ENCODE assay signal across 11 cellular contexts in the genomic region with DNA sequence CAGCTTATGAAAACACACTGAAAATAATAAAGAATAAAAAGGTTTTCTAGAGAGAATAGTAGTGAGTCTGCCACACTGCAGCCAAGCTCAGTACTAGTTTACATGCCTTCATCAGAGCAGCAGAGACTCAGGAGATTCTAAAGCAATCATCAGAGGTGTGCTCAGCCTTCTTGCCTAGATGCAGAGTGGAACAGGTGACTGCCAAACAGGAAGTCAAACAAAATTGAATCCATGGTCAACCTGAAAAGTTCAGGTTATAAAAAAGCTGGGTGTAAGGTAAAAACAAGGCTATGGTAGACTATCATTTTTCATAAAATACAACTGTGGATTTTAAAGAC.
DNase-seq lines count a peak whose midpoint lies in the region; ATAC-seq, FAIRE-seq and TF ChIP-seq lines count a peak whose summit lies in the region.
"Had no signal": no experiment of that assay in that cellular context is flagged by ENCODE, and none has a peak within 500 bp of the region (broad histone marks: within the 10 kb centered on the region; RNA-seq: fewer than 3 reads in every experiment).

No MANE protein-coding gene starts in this region.

- peak overlapping the region; percentile 38 for H3K4me3 Mint-ChIP-seq in natural killer cell treated with Interleukin-12 subunit alpha and Interleukin-12 subunit beta and Interleukin-15 and Interleukin-18, amount 100 ng/mL, for 72 hours
- H3K4me3 Mint-ChIP-seq in natural killer cell, result no peak overlapping the region
- no peak overlapping the region for H3K4me3 Mint-ChIP-seq in WTC11

- H3K9me1 ChIP-seq in keratinocyte (ENCODE audit: control insufficient read depth, extremely low read depth, insufficient read depth, low read length), result no peaks in the 10 kb centered on the region

- H3K9me3 Mint-ChIP-seq in natural killer cell treated with Interleukin-12 subunit alpha and Interleukin-12 subunit beta and Interleukin-15 and Interleukin-18, amount 100 ng/mL, for 72 hours, result peaks cover 6% of the 10 kb centered on the region
- peaks cover 0 to 8% of the 10 kb centered on the region in 2 donors for H3K9me3 Mint-ChIP-seq in natural killer cell
- peaks cover 3% of the 10 kb centered on the region; the same call in 1 of the 2 replicates for H3K9me3 Mint-ChIP-seq in WTC11

- POLR2A ChIA-PET in WTC11 (lab: Charles Lee), result no interaction called here

- no peak for FAIRE-seq in keratinocyte (lab: Jason Lieb, UNC)
- FAIRE-seq: GM18507 had no signal

- no peaks in the 10 kb centered on the region for H3K27me3 ChIP-seq in keratinocyte (ENCODE audit: control insufficient read depth, extremely low read depth, insufficient read depth, low read length)

- intact Hi-C loops in natural killer cell (cut with micrococcal nuclease), result no loop called here

- peak overlapping the region; percentile 60 for H3K27ac ChIP-seq in keratinocyte (ENCODE audit: control insufficient read depth, insufficient read depth, low read length)

- dilution Hi-C loops in keratinocyte (cut with MboI; ENCODE audit: extremely low pct_ligation_motif_present, low sequenced_read_pairs), result no loop called here

- H3K36me3 ChIP-seq in keratinocyte (ENCODE audit: control insufficient read depth in 2 of 2, extremely low read depth in 1 of 2, insufficient read depth in 2 of 2, low read length in 2 of 2), result no peaks in the 10 kb centered on the region

- H3K4me1 ChIP-seq in keratinocyte (ENCODE audit: control insufficient read depth, extremely low read depth, insufficient read depth, low read length), result peaks cover 13% of the 10 kb centered on the region

- H3K36me3 Mint-ChIP-seq in natural killer cell treated with Interleukin-12 subunit alpha and Interleukin-12 subunit beta and Interleukin-15 and Interleukin-18, amount 100 ng/mL, for 72 hours, result peaks cover 8% of the 10 kb centered on the region
- H3K36me3 Mint-ChIP-seq in natural killer cell (peaks cover 6% of the 10 kb centered on the region), WTC11 (no peaks in the 10 kb centered on the region)

- H3K4me2 ChIP-seq in keratinocyte (ENCODE audit: control insufficient read depth, extremely low read depth, insufficient read depth, low read depth, low read length), result peak overlapping the region; percentile 46

- no peak overlapping the region for H2AFZ ChIP-seq in keratinocyte (ENCODE audit: control insufficient read depth, low read length)

- CTCF ChIA-PET in WTC11 (lab: Charles Lee), result interaction anchor here (1.8 kb wide), 1 partner anchor 144 kb away, joined by 4 read pairs; no protein-coding TSS in a partner anchor

- no peak for DNase-seq in natural killer cell treated with Interleukin-12 subunit alpha and Interleukin-12 subunit beta and Interleukin-15 and Interleukin-18, amount 100 ng/mL, for 72 hours (ENCODE audit: low spot score)
- DNase-seq in natural killer cell, result no peak
- no peak for DNase-seq in WTC11 (ENCODE audit: low spot score)
- DNase-seq in keratinocyte (ENCODE audit: low read depth, low spot score), result peak; percentile 15
- DNase-seq in COR-L47 (lab: John Stamatoyannopoulos, UW), result no peak
- no peak for DNase-seq in nucleus accumbens (lab: John Stamatoyannopoulos, UW)
- no peak for DNase-seq in germinal center (ENCODE audit: low spot score)
- no peak for DNase-seq in NCI-H128 (lab: John Stamatoyannopoulos, UW; ENCODE audit: unreplicated experiment)
- DNase-seq: mucosa of descending colon, NCI-H1092 had no signal

- H3K9me3 ChIP-seq in keratinocyte (ENCODE audit: control insufficient read depth, low read depth, low read length), result no peaks in the 10 kb centered on the region

- H3K27ac Mint-ChIP-seq in natural killer cell treated with Interleukin-12 subunit alpha and Interleukin-12 subunit beta and Interleukin-15 and Interleukin-18, amount 100 ng/mL, for 72 hours, result peak overlapping the region; percentile 55 to 77
- H3K27ac Mint-ChIP-seq in natural killer cell (no peak overlapping the region), WTC11 (no peak overlapping the region)

- peaks cover 9 to 19% of the 10 kb centered on the region in 2 donors for H3K4me1 Mint-ChIP-seq in natural killer cell treated with Interleukin-12 subunit alpha and Interleukin-12 subunit beta and Interleukin-15 and Interleukin-18, amount 100 ng/mL, for 72 hours (ENCODE audit: low read depth in 2 of 2)
- peaks cover 9% of the 10 kb centered on the region in 2 donors for H3K4me1 Mint-ChIP-seq in natural killer cell
- H3K4me1 Mint-ChIP-seq in WTC11, result peaks cover 8% of the 10 kb centered on the region

- H3K4me3 ChIP-seq in keratinocyte (ENCODE audit: control insufficient read depth in 2 of 3, extremely low read depth in 1 of 3, insufficient read depth in 2 of 3, low read depth in 1 of 3, low read length in 3 of 3), result no peak overlapping the region
- H3K4me3 ChIP-seq: mucosa of descending colon had no signal

- ATAC-seq in natural killer cell treated with Interleukin-12 subunit alpha and Interleukin-12 subunit beta and Interleukin-15 and Interleukin-18, amount 100 ng/mL, for 72 hours, result no peak
- ATAC-seq in natural killer cell (no peak), WTC11 (peak; percentile 57)
- ATAC-seq: mucosa of descending colon had no signal

- H3K79me2 ChIP-seq in keratinocyte (ENCODE audit: control insufficient read depth, insufficient read depth, low read length), result no peaks in the 10 kb centered on the region

- H3K27me3 Mint-ChIP-seq in natural killer cell treated with Interleukin-12 subunit alpha and Interleukin-12 subunit beta and Interleukin-15 and Interleukin-18, amount 100 ng/mL, for 72 hours, result no peaks in the 10 kb centered on the region
- H3K27me3 Mint-ChIP-seq in natural killer cell (ENCODE audit: low read depth in 2 of 2), result peaks cover 0 to 4% of the 10 kb centered on the region in 2 donors
- H3K27me3 Mint-ChIP-seq in WTC11 (ENCODE audit: low read depth), result no peaks in the 10 kb centered on the region

- TF ChIP-seq CTCF in natural killer cell (IDR thresholded peaks at IDR 0.05) (no peak), WTC11 (IDR thresholded peaks at IDR 0.05) (no peak), keratinocyte (optimal IDR thresholded peaks at IDR 0.05 in 1 of 3, IDR thresholded peaks at IDR 0.05 in 1 of 3, conservative IDR thresholded peaks at IDR 0.05 in 1 of 3; ENCODE audit: extremely low read depth in 1 of 3, insufficient read depth in 2 of 3, low read length in 3 of 3) (no peak)

- no peaks in the 10 kb centered on the region for H4K20me1 ChIP-seq in keratinocyte (ENCODE audit: control insufficient read depth, extremely low read depth, insufficient read depth, low read length)

- H3K9ac ChIP-seq in keratinocyte (ENCODE audit: control insufficient read depth, extremely low read depth, insufficient read depth, low read length), result no peak overlapping the region

TF ChIP-seq in WTC11, 78 proteins besides CTCF, POLR2A, EP300 and RAD21:
- TF ChIP-seq ZNF121 (CRISPR knock-in tag; IDR thresholded peaks at IDR 0.05) (no peak), TP53 (CRISPR knock-in tag; IDR thresholded peaks at IDR 0.05) (no peak), RORB (CRISPR knock-in tag; IDR thresholded peaks at IDR 0.05) (no peak)
- TF ChIP-seq, protein P1, sequence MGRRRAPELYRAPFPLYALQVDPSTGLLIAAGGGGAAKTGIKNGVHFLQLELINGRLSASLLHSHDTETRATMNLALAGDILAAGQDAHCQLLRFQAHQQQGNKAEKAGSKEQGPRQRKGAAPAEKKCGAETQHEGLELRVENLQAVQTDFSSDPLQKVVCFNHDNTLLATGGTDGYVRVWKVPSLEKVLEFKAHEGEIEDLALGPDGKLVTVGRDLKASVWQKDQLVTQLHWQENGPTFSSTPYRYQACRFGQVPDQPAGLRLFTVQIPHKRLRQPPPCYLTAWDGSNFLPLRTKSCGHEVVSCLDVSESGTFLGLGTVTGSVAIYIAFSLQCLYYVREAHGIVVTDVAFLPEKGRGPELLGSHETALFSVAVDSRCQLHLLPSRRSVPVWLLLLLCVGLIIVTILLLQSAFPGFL (CRISPR knock-in tag; IDR thresholded peaks at IDR 0.05; ENCODE audit: borderline replicate concordance), result no peak

Comparison
In these comparisons a context has a peak if more than half of its experiments do, and no peak if none do; other contexts are left out.
1. H3K27ac Mint-ChIP-seq: peak in natural killer cell treated with Interleukin-12 subunit alpha and Interleukin-12 subunit beta and Interleukin-15 and Interleukin-18, amount 100 ng/mL, for 72 hours (2 of 2); none in natural killer cell (0 of 2) and WTC11 (single experiment).